Comparison of ENCODE assay signal across 1 cellular context in genomic region chr11:113167599-113167998, GRCh38.
TF ChIP-seq lines count a peak whose summit lies in the region.

No MANE protein-coding gene starts in this region.

TF ChIP-seq in SK-N-SH treated with all-trans-retinoic acid at 6 μM for 48 hours, 23 proteins besides CTCF, POLR2A, EP300 and RAD21 (continued from another document):
- TF ChIP-seq CSRNP3 (CRISPR knock-in tag; IDR thresholded peaks at IDR 0.05) (no peak), ZC3H10 (CRISPR knock-in tag; IDR thresholded peaks at IDR 0.05) (no peak), GLIS3 (CRISPR knock-in tag; IDR thresholded peaks at IDR 0.05) (no peak), ZFP3 (CRISPR knock-in tag; IDR thresholded peaks at IDR 0.05) (no peak), OSR1 (CRISPR knock-in tag; IDR thresholded peaks at IDR 0.05) (no peak), PPARA (CRISPR knock-in tag; IDR thresholded peaks at IDR 0.05; ENCODE audit: borderline replicate concordance) (no peak), BACH2 (CRISPR knock-in tag; IDR thresholded peaks at IDR 0.05; ENCODE audit: borderline replicate concordance) (no peak), ZNF8 (CRISPR knock-in tag; IDR thresholded peaks at IDR 0.05) (no peak), CREB5 (CRISPR knock-in tag; IDR thresholded peaks at IDR 0.05; ENCODE audit: low read depth) (no peak), ZNF565 (CRISPR knock-in tag; conservative IDR thresholded peaks at IDR 0.05; ENCODE audit: low read depth) (no peak), POU6F1 (CRISPR knock-in tag; IDR thresholded peaks at IDR 0.05; ENCODE audit: borderline replicate concordance, low read depth) (no peak), SNAI2 (CRISPR knock-in tag; IDR thresholded peaks at IDR 0.05) (no peak), ZFP30 (CRISPR knock-in tag; IDR thresholded peaks at IDR 0.05) (no peak), ISL1 (CRISPR knock-in tag; IDR thresholded peaks at IDR 0.05) (no peak), ZNF70 (CRISPR knock-in tag; IDR thresholded peaks at IDR 0.05) (no peak)
